In the genomic region with DNA sequence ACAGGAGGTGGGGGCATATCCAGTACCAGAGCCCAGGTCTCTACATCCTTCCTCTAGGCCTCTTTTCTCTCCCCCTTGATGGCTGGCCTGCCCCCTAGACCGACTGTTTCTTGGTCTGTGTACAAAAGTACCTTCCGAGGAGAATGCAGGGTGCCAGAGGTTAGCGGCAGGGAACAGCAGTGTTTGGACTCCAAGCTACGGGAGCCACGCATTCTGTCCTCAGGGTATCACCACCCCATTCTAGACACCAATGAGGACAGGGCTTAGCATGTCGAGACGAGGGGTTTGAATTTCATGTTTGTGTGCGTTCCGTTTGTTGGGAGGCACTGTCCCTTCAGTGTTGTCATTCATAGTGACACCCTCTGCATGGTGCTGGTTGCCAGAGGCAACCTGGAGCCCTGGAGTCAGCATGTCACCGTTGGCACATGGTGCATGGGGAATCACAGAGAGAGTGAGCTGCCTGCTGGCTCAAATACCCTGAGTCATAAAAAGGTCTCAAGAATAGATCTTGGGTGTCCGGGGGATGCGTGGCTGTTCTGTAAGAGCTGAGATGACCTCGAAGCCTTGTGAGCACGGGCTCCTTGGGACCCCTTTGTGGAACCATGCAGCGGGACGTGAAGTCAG, we compare ENCODE assay signal across 19 cellular contexts.
"Had no signal": no experiment of that assay in that cellular context is flagged by ENCODE, and none has a peak within 500 bp of the region (broad histone marks: within the 10 kb centered on the region; RNA-seq: fewer than 3 reads in every experiment).

No MANE protein-coding gene starts in this region.

- H3K27ac ChIP-seq: esophagus muscularis mucosa, gastroesophageal sphincter, heart left ventricle, lower lobe of right lung, thoracic aorta, upper lobe of right lung had no signal

- H3K36me3 ChIP-seq: esophagus muscularis mucosa, gastroesophageal sphincter, heart left ventricle, lower lobe of right lung, thoracic aorta, upper lobe of right lung had no signal

- H3K27me3 ChIP-seq: esophagus muscularis mucosa, gastroesophageal sphincter, heart left ventricle, upper lobe of right lung had no signal

- H3K4me3 ChIP-seq: esophagus muscularis mucosa, gastroesophageal sphincter, heart left ventricle, lower lobe of right lung, thoracic aorta, upper lobe of right lung had no signal

- ATAC-seq: activated naive CD4-positive, alpha-beta T cell treated with anti-CD3 and anti-CD28 coated beads, Interleukin-2, amount 50 U/mL, for 72 hours; activated T-helper 17 cell treated with anti-CD3 and anti-CD28 coated beads, Interleukin-2, amount 50 U/mL, for 72 hours; gastroesophageal sphincter; heart left ventricle; lower lobe of right lung; WTC11 had no signal

- H3K4me1 ChIP-seq: esophagus muscularis mucosa, gastroesophageal sphincter, heart left ventricle, lower lobe of right lung, upper lobe of right lung had no signal

- DNase-seq: activated CD8-positive, alpha-beta memory T cell treated with anti-CD3 and anti-CD28 coated beads for 24 hours; activated CD8-positive, alpha-beta memory T cell treated with anti-CD3 and anti-CD28 coated beads, Interleukin-2, amount 50 U/mL, for 4 hours; activated T-cell treated with anti-CD3 and anti-CD28 coated beads, Interleukin-2, amount 50 U/mL, for 24 hours; central memory CD4-positive, alpha-beta T cell; heart left ventricle; kidney; lower lobe of right lung; mesendoderm; naive B cell; stimulated activated CD4-positive, alpha-beta T cell treated with anti-CD3 and anti-CD28 coated beads, Interleukin-4, amount 100 ng/mL, for 24 hours; stimulated activated naive CD4-positive, alpha-beta T cell treated with Interleukin-2 at 50 U/mL for 16 hours; T-helper 9 cell; upper lobe of right lung had no signal
